ENCODE assay signal across 20 cellular contexts in genomic region chr17:55598495-55598894, GRCh38.
DNase-seq lines count a peak whose midpoint lies in the region; ATAC-seq, FAIRE-seq and TF ChIP-seq lines count a peak whose summit lies in the region.
"Had no signal": no experiment of that assay in that cellular context is flagged by ENCODE, and none has a peak within 500 bp of the region (broad histone marks: within the 10 kb centered on the region; RNA-seq: fewer than 3 reads in every experiment).

No MANE protein-coding gene starts in this region.

- no peaks in the 10 kb centered on the region for H3K27me3 ChIP-seq in Karpas-422 (ENCODE audit: low read length)
- H3K27me3 ChIP-seq in K562 (ENCODE audit: control insufficient read depth in 2 of 2, insufficient read depth in 2 of 2, low read length in 2 of 2): no peaks in the 10 kb centered on the region
- H3K27me3 ChIP-seq in esophagus muscularis mucosa: no peaks in the 10 kb centered on the region

- ATAC-seq in K562: no peak
- no peak for ATAC-seq in HG02870 (IDR thresholded peaks at IDR 0.05; ENCODE audit: unreplicated experiment)
- ATAC-seq: GM23338, HepG2 had no signal

- H3K79me2 ChIP-seq in Karpas-422 (ENCODE audit: low read length) (no peaks in the 10 kb centered on the region), K562 (ENCODE audit: control insufficient read depth, insufficient read depth, low read length) (no peaks in the 10 kb centered on the region)

- FAIRE-seq in K562 (lab: Jason Lieb, UNC): no peak
- FAIRE-seq: GM12892, GM18507, H54, HepG2 had no signal

- H3K9ac ChIP-seq in Karpas-422 (ENCODE audit: low read length) (no peak overlapping the region), K562 (ENCODE audit: insufficient read depth in 1 of 2, low read depth in 2 of 2, low read length in 2 of 2) (no peak overlapping the region)

- POLR2A ChIA-PET in K562 (lab: Yijun Ruan, JAX): no interaction called here

- H3K9me3 ChIP-seq in Karpas-422 (ENCODE audit: low read length) (peaks cover 21% of the 10 kb centered on the region; the same call in 1 of the 2 replicates), K562 (replicated peaks; ENCODE audit: control insufficient read depth, insufficient read depth, low read depth, low read length) (no peaks in the 10 kb centered on the region), esophagus muscularis mucosa (peaks cover 0 to 40% (median 21%) of the 10 kb centered on the region in 4 donors)

- TF ChIP-seq POLR2A in K562 (conservative IDR thresholded peaks at IDR 0.05): no peak
- TF ChIP-seq POLR2A in esophagus muscularis mucosa (IDR thresholded peaks at IDR 0.05; ENCODE audit: low read depth): no peak

- DNase-seq in NCI-H82 (lab: John Stamatoyannopoulos, UW) (peak; percentile 4), NCI-H82 treated with DMSO at 0.1 percent for 48 hours (lab: John Stamatoyannopoulos, UW; ENCODE audit: unreplicated experiment) (no peak), Karpas-422 (peak; percentile 58), K562 (ENCODE audit: extremely low read depth in 1 of 4, low spot score in 3 of 4) (no peak), hypothalamus (lab: John Stamatoyannopoulos, UW) (no peak), esophagus muscularis mucosa (ENCODE audit: extremely low spot score) (no peak)
- DNase-seq: AML-193; CD4-positive, alpha-beta T cell; DMS79; GDM1; HCEC 1CT; HFFc6; KG1 had no signal

- in situ Hi-C loops in K562 (cut with MboI): no loop called here

- H2AFZ ChIP-seq in Karpas-422 (ENCODE audit: low read length) (no peak overlapping the region), K562 (ENCODE audit: low read depth, low read length) (no peak overlapping the region)
- H2AFZ ChIP-seq: GM23338 had no signal

- H4K20me1 ChIP-seq in Karpas-422 (ENCODE audit: insufficient read depth, low read depth, low read length) (no peaks in the 10 kb centered on the region), K562 (replicated peaks; ENCODE audit: control insufficient read depth, insufficient read depth, low read length) (no peaks in the 10 kb centered on the region)

- no peak overlapping the region for H3K27ac ChIP-seq in Karpas-422 (ENCODE audit: low read length)
- no peak overlapping the region for H3K27ac ChIP-seq in K562 (ENCODE audit: extremely low read depth, low read depth, low read length)
- no peak overlapping the region for H3K27ac ChIP-seq in esophagus muscularis mucosa (replicated peaks in 1 of 4)
- H3K27ac ChIP-seq: C4-2B had no signal

- TF ChIP-seq EP300 in K562 (IDR thresholded peaks at IDR 0.05; ENCODE audit: low read length) (no peak), esophagus muscularis mucosa (IDR thresholded peaks at IDR 0.05) (no peak)

- WGBS in K562 (ENCODE audit: insufficient coverage, low coverage, missing lambda C conversion rate): 9% methylated on average over 1 of the region's 1 CpG
- 84% methylated on average over 1 of the region's 1 CpG for WGBS in esophagus muscularis mucosa

- no peaks in the 10 kb centered on the region for H3K36me3 ChIP-seq in Karpas-422 (ENCODE audit: insufficient read depth, low read length)
- H3K36me3 ChIP-seq in K562 (ENCODE audit: control insufficient read depth, insufficient read depth, low read length): no peaks in the 10 kb centered on the region
- H3K36me3 ChIP-seq in esophagus muscularis mucosa: no peaks in the 10 kb centered on the region

- intact Hi-C loops in K562 (cut with micrococcal nuclease) (no loop called here), esophagus muscularis mucosa (cut with DNase I) (no loop called here)

- TF ChIP-seq RAD21 in K562 (CRISPR knock-in tag; conservative IDR thresholded peaks at IDR 0.05 in 1 of 2, IDR thresholded peaks at IDR 0.05 in 1 of 2): no peak

- BruUV-seq in K562 (replicated peaks; lab: Mats Ljungman, UMichigan): no TSS peak

- TF ChIP-seq CTCF in K562 (IDR thresholded peaks at IDR 0.05 in 2 of 3, conservative IDR thresholded peaks at IDR 0.05 in 1 of 3; ENCODE audit: insufficient read depth in 2 of 3, low read depth in 1 of 3, low read length in 3 of 3) (no peak), esophagus muscularis mucosa (IDR thresholded peaks at IDR 0.05) (no peak)

- H3K4me3 ChIP-seq in Karpas-422 (ENCODE audit: low read length) (no peak overlapping the region; the same call in 1 of the 2 replicates), K562 (no peak overlapping the region), esophagus muscularis mucosa (no peak overlapping the region)
- H3K4me3 ChIP-seq: GM23338 had no signal

- H3K9me2 ChIP-seq in Karpas-422 (replicated peaks; ENCODE audit: insufficient read depth, low read length): no peaks in the 10 kb centered on the region

- H3K4me1 ChIP-seq in Karpas-422 (ENCODE audit: low read length) (peaks cover 6% of the 10 kb centered on the region), K562 (replicated peaks in 1 of 2; ENCODE audit: control insufficient read depth in 2 of 2, insufficient read depth in 2 of 2, low read length in 2 of 2) (no peaks in the 10 kb centered on the region), esophagus muscularis mucosa (no peaks in the 10 kb centered on the region)

- H3K4me2 ChIP-seq in Karpas-422 (ENCODE audit: low read depth, low read length, poor library complexity, severe bottlenecking) (no peak overlapping the region), K562 (ENCODE audit: insufficient read depth, low read length) (no peak overlapping the region)
- H3K4me2 ChIP-seq: GM23338 had no signal

- CTCF ChIA-PET in K562 (lab: Yijun Ruan, JAX; ENCODE audit: low intra/inter-chr PET ratio): no interaction called here

- H3K9me1 ChIP-seq in K562 (ENCODE audit: control insufficient read depth, insufficient read depth, low read length): no peaks in the 10 kb centered on the region

TF ChIP-seq in K562, 482 proteins besides CTCF, POLR2A, EP300 and RAD21:
- TF ChIP-seq TRIM28 (IDR thresholded peaks at IDR 0.05): peak; percentile 71; the same call in 1 of the 2 replicates
- TF ChIP-seq RBM22 (IDR thresholded peaks at IDR 0.05; ENCODE audit: low read depth, low read length, poor library complexity, severe bottlenecking): no peak
- TF ChIP-seq ZNF324 (CRISPR knock-in tag; IDR thresholded peaks at IDR 0.05): peak; percentile 100
- TF ChIP-seq TRIM24 (IDR thresholded peaks at IDR 0.05): peak in 1 of 2 experiments; percentile 24; a peak in 1 of 4 replicates
TF ChIP-seq in K562: peak in this region for 3.

Comparison
In these comparisons a context has a peak if more than half of its experiments do, and no peak if none do; other contexts are left out.
1. DNase-seq: peak in NCI-H82 (single experiment) and Karpas-422 (single experiment); none in NCI-H82 treated with DMSO at 0.1 percent for 48 hours (single experiment), K562 (0 of 4), hypothalamus (0 of 51) and esophagus muscularis mucosa (single experiment).